Comparison of ENCODE assay signal across 1 cellular context in genomic region chr1:200038987-200039848, GRCh38.
TF ChIP-seq lines count a peak whose summit lies in the region.

No MANE protein-coding gene starts in this region.

TF ChIP-seq in HEK293, 187 proteins besides CTCF, POLR2A, EP300 and RAD21 (continued from another document):
- TF ChIP-seq, protein P1, sequence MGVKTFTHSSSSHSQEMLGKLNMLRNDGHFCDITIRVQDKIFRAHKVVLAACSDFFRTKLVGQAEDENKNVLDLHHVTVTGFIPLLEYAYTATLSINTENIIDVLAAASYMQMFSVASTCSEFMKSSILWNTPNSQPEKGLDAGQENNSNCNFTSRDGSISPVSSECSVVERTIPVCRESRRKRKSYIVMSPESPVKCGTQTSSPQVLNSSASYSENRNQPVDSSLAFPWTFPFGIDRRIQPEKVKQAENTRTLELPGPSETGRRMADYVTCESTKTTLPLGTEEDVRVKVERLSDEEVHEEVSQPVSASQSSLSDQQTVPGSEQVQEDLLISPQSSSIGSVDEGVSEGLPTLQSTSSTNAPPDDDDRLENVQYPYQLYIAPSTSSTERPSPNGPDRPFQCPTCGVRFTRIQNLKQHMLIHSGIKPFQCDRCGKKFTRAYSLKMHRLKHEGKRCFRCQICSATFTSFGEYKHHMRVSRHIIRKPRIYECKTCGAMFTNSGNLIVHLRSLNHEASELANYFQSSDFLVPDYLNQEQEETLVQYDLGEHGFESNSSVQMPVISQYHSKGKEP (tag by site-specific recombination; IDR thresholded peaks at IDR 0.05), result no peak
TF ChIP-seq in HEK293: peak in this region for 26.
